25 cellular contexts compared by ENCODE assay signal in the genomic region with DNA sequence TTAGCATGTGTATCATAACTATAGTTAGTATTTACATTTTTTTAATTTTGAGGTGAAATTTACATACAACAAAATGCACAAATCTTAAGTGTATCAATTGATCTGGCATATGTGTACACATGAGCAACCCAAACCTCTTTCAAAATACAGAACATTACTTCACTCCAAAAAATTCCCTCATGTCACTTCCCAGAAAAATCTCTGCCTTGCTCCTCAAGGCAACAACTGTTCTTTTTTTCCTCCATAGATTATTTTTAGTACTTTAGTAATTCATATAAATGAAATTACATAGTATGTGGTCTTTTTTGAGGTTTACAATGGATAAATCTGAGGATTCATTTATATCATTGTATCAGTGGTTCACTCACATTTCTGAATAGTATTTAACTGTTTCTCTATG.
"Had no signal": no experiment of that assay in that cellular context is flagged by ENCODE, and none has a peak within 500 bp of the region (broad histone marks: within the 10 kb centered on the region; RNA-seq: fewer than 3 reads in every experiment).

No MANE protein-coding gene starts in this region.

- H3K27ac ChIP-seq: KMS-11 had no signal

- H3K4me3 ChIP-seq: MG63 had no signal

- H3K36me3 ChIP-seq: MG63 had no signal

- H3K9me3 ChIP-seq: MG63 had no signal

- DNase-seq: Karpas-422, Kasumi-1, MG63, MM.1S, MV-4-11, NCI-H1048, NCI-H1092, NCI-H1092 treated with DMSO at 0.1 percent for 48 hours, NCI-H1417 treated with DMSO at 0.1 percent for 48 hours, NCI-H1436, NCI-H1436 treated with DMSO at 0.1 percent for 48 hours, NCI-H146, NCI-H1694, NCI-H1694 treated with DMSO at 0.1 percent for 48 hours, NCI-H187, NCI-H187 treated with DMSO at 0.1 percent for 48 hours, NCI-H2029, NCI-H2081 treated with DMSO at 0.1 percent for 48 hours, NCI-H2107, NCI-H2227 treated with DMSO at 0.1 percent for 48 hours, NCI-H226, NCI-H446, NCI-H446 treated with DMSO at 0.1 percent for 48 hours, NCI-H510A had no signal

- H3K9ac ChIP-seq: KMS-11 had no signal
